In genomic region chr3:14598143-14598569, GRCh38 we compare ENCODE assay signal across 1 cellular context.
TF ChIP-seq lines count a peak whose summit lies in the region.

No MANE protein-coding gene starts in this region.

TF ChIP-seq in K562, 482 proteins besides CTCF, POLR2A, EP300 and RAD21 (continued from another document):
- TF ChIP-seq ELK3 (CRISPR knock-in tag; IDR thresholded peaks at IDR 0.05) (no peak), ZZZ3 (IDR thresholded peaks at IDR 0.05) (no peak)
